Comparison of ENCODE assay signal across 9 cellular contexts in the genomic region with DNA sequence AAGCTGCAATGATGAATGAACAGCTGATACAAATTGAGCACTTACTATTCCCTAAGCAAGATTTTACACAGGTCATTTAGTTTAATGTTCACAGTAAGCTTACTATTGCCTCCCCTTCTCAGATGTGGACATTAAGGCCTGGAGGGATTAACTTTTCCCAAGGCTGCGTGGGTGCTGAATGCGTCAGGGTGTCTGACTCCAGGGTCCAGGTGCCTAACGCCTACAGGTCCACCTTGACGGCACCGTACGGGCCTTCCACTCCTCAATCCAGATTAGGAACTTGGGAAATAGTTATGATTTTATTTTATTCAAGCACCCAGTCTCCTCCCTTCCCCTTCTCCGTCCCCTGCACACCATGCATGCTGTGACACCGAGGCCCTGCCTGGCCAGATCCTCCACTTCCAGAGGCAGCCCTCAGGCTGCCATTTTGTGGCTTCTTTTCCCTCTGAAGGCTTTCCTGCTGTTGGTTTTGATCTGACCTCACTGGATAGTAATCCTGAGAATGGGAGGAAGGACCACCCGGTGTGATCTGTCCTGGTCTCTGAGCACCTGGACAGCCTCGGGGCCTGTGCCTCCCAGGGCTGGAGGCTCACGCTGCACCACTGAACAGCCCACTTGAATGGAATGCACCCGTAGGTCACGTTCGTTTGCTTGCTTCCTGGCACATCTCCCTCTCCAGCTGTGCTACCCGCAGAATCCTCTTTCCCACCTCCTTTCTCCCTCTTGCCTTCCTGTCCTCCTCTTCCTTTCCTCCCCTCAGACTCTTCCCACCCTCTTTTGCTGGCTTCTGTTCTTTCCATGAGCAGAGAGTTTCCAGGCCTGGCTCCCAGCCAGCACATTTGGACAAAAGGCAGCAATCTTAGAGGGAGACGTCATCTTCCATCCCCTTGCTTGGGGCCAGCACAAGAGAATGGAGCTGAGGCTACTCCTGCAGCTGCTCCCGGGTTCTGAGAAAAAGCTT. TPM values are rescaled to one million over a fixed set of nuclear protein-coding genes. Genes with fewer than 3 reads are reported as not detected.
A peak's percentile ranks its signal among the peaks of the same experiment; 100 is the strongest.
DNase-seq lines count a peak whose midpoint lies in the region; ATAC-seq and TF ChIP-seq lines count a peak whose summit lies in the region.
"Had no signal": no experiment of that assay in that cellular context is flagged by ENCODE, and none has a peak within 500 bp of the region (broad histone marks: within the 10 kb centered on the region; RNA-seq: fewer than 3 reads in every experiment).

No MANE protein-coding gene starts in this region.

- no peaks in the 10 kb centered on the region for H3K4me1 Mint-ChIP-seq in T-cell
- H3K4me1 Mint-ChIP-seq: central memory CD8-positive, alpha-beta T cell had no signal

- peaks cover 0 to 5% of the 10 kb centered on the region in 2 donors for H3K27me3 Mint-ChIP-seq in T-cell

- no peak overlapping the region for H3K4me3 Mint-ChIP-seq in T-cell
- H3K4me3 Mint-ChIP-seq: central memory CD8-positive, alpha-beta T cell had no signal

- CTCF ChIA-PET in T-cell (lab: Charles Lee), result no interaction called here

- POLR2A ChIA-PET in T-cell (lab: Charles Lee), result interaction anchor here in 1 of 2 donors (0.6 kb wide), 1 partner anchor 487 kb away, joined by 3 read pairs; no protein-coding TSS in a partner anchor

- no peak for ATAC-seq in HG02678 (IDR thresholded peaks at IDR 0.05; ENCODE audit: unreplicated experiment)
- no peak for ATAC-seq in GM18517 (IDR thresholded peaks at IDR 0.05; ENCODE audit: unreplicated experiment)
- no peak for ATAC-seq in T-cell (replicated peaks in 1 of 4)
- no peak for ATAC-seq in GM19324 (IDR thresholded peaks at IDR 0.05; ENCODE audit: low FRiP score, unreplicated experiment)

- no peak overlapping the region for H3K4me3 ChIP-seq in epithelial cell of esophagus (ENCODE audit: low read length)

- no peak overlapping the region for H3K27ac Mint-ChIP-seq in T-cell

- no peak for TF ChIP-seq CTCF in epithelial cell of esophagus (IDR thresholded peaks at IDR 0.05; ENCODE audit: insufficient read depth, low read depth, low read length, missing control alignments)

- DNase-seq in Caki2 (ENCODE audit: low read depth), result peak; percentile 50
- peak; percentile 55 for DNase-seq in NCI-H446 treated with DMSO at 0.1 percent for 48 hours (lab: John Stamatoyannopoulos, UW)
- DNase-seq in epithelial cell of esophagus (ENCODE audit: low read depth), result peak; percentile 89
- peak; percentile 27 for DNase-seq in middle frontal gyrus (ENCODE audit: extremely low spot score, low spot score)
- no peak for DNase-seq in T-cell

- in situ Hi-C loops in Caki2 (cut with HindIII; ENCODE audit: low pct_unique_long_range_greater_than_20kb, low sequenced_read_pairs), result no loop called here

- no peaks in the 10 kb centered on the region for H3K9me3 Mint-ChIP-seq in T-cell
- H3K9me3 Mint-ChIP-seq: central memory CD8-positive, alpha-beta T cell had no signal

- H3K36me3 Mint-ChIP-seq in T-cell, result no peaks in the 10 kb centered on the region

RNA-seq across cellular contexts. Expression of gene DENND2A, which starts 14.4 kb away (rescaled TPM):
- total RNA-seq in Caki2 (2014; rRNA removed; shearing (Covaris generic); ENCODE audit: low replicate concordance), result 0.34 and 0.75 TPM in 2 replicates
- under 1 TPM in 1 of 5 donors, not detected in 4; 0.09 TPM for total RNA-seq in T-cell

RNA-seq across cellular contexts. Expression of gene ADCK2, which starts 46.6 kb away (rescaled TPM):
- 49.0 and 52.8 TPM in 2 replicates for total RNA-seq in Caki2 (2014; rRNA removed; shearing (Covaris generic); ENCODE audit: low replicate concordance)
- 10 to 100 TPM; 16.3 to 23.3 (median 20.2) TPM for total RNA-seq in T-cell

Comparison
In these comparisons a context has a peak if more than half of its experiments do, and no peak if none do; other contexts are left out.
1. DNase-seq: peak in Caki2 (single experiment), NCI-H446 treated with DMSO at 0.1 percent for 48 hours (single experiment), epithelial cell of esophagus (single experiment) and middle frontal gyrus (single experiment); none in T-cell (0 of 34).